ENCODE assay signal across 8 cellular contexts in genomic region chr4:9868-10545, GRCh38. TPM values are rescaled to one million over a fixed set of nuclear protein-coding genes. Genes with fewer than 3 reads are reported as not detected.
DNase-seq lines count a peak whose midpoint lies in the region; ATAC-seq, FAIRE-seq and TF ChIP-seq lines count a peak whose summit lies in the region.
"Not testable (repeated sequence)": the region's sequence is repeated elsewhere in the genome, so short reads cannot be mapped to it uniquely, and the experiment has no call there.

No MANE protein-coding gene starts in this region.

- TF ChIP-seq CTCF in astrocyte of the spinal cord (IDR thresholded peaks at IDR 0.05; ENCODE audit: low read depth, low read length); endodermal cell (conservative IDR thresholded peaks at IDR 0.05); left lung (IDR thresholded peaks at IDR 0.05); ovary (IDR thresholded peaks at IDR 0.05): not testable (repeated sequence)

- not testable (repeated sequence) for H3K9me3 ChIP-seq in endodermal cell (ENCODE audit: control insufficient read depth, low read length); left lung; ovary

- FAIRE-seq in H54 (lab: Jason Lieb, UNC): peak; percentile 73
- peak; percentile 27 for FAIRE-seq in urothelium cell line (lab: Jason Lieb, UNC)

- H3K27me3 ChIP-seq in endodermal cell (ENCODE audit: control insufficient read depth, insufficient read depth, low read length, poor library complexity, severe bottlenecking); left lung; ovary: not testable (repeated sequence)

- not testable (repeated sequence) for H3K27ac ChIP-seq in endodermal cell (ENCODE audit: low read depth, low read length); left lung; ovary

- not testable (repeated sequence) for H3K4me3 ChIP-seq in astrocyte of the spinal cord (ENCODE audit: low read depth, low read length); endodermal cell (ENCODE audit: low read length); left lung; ovary

- H3K27me3 Mint-ChIP-seq in endodermal cell (ENCODE audit: insufficient read depth): not testable (repeated sequence)

- in situ Hi-C loops in astrocyte of the spinal cord (cut with HindIII; ENCODE audit: low sequenced_read_pairs): not testable (repeated sequence)

- not testable (repeated sequence) for H3K36me3 ChIP-seq in endodermal cell (ENCODE audit: control insufficient read depth, insufficient read depth, low read length); left lung; ovary

- H3K4me1 Mint-ChIP-seq in endodermal cell: not testable (repeated sequence)

- not testable (repeated sequence) for H3K4me3 Mint-ChIP-seq in endodermal cell

- not testable (repeated sequence) for TF ChIP-seq POLR2A in H54 (IDR thresholded peaks at IDR 0.05; ENCODE audit: low read depth, low read length); ovary (IDR thresholded peaks at IDR 0.05)

- ATAC-seq in Right ventricle myocardium superior (ENCODE audit: poor library complexity) (peak; percentile 18), left lung (peak; percentile 33)

- H3K27ac Mint-ChIP-seq in endodermal cell: not testable (repeated sequence)

- not testable (repeated sequence) for H3K9ac ChIP-seq in endodermal cell (ENCODE audit: extremely low read depth, low read length, poor library complexity, severe bottlenecking)

- H3K9me3 Mint-ChIP-seq in endodermal cell: not testable (repeated sequence)

- TF ChIP-seq EP300 in ovary (IDR thresholded peaks at IDR 0.05): not testable (repeated sequence)

- WGBS in endodermal cell (ENCODE audit: insufficient coverage in 1 of 2, insufficient read length in 1 of 2), 2 experiments: 88 to 94% methylated on average over 15 to 32 of the region's 33 CpGs
- WGBS in ovary, 3 donors: 72 to 82% (median 74%) methylated on average over 30 to 33 of the region's 33 CpGs

- H3K4me1 ChIP-seq in endodermal cell (ENCODE audit: control insufficient read depth, insufficient read depth, low read length); left lung; ovary (ENCODE audit: insufficient read depth): not testable (repeated sequence)

- H3K36me3 Mint-ChIP-seq in endodermal cell (ENCODE audit: low read depth): not testable (repeated sequence)

- DNase-seq in H54 (ENCODE audit: insufficient read length, low spot score); Right ventricle myocardium superior: not testable (repeated sequence)
- peak; percentile 20 for DNase-seq in SK-N-DZ (ENCODE audit: low spot score)
- DNase-seq in astrocyte of the spinal cord (ENCODE audit: low read depth, low spot score): peak; percentile 0
- peak; percentile 17 for DNase-seq in endodermal cell
- DNase-seq in left lung: peak in 1 of 2 donors; percentile 73
- peak in 3 of 5 donors; percentile 19 to 42 (median 39) for DNase-seq in ovary
- DNase-seq in urothelium cell line (ENCODE audit: low spot score): peak; percentile 0

- intact Hi-C loops in Right ventricle myocardium superior (cut with DNase I); left lung (cut with DNase I); ovary (cut with DNase I): not testable (repeated sequence)

RNA-seq across cellular contexts. Expression of gene ZNF595, which starts 43.1 kb away (rescaled TPM):
- 267 and 319 TPM in 2 replicates for polyA plus RNA-seq in SK-N-DZ (2014; cell fraction: cytosol; rRNA removed)
- 120 and 156 TPM in 2 replicates for polyA plus RNA-seq in SK-N-DZ (2014; cell fraction: nucleus; rRNA removed)
- total RNA-seq in endodermal cell (10 to 100 TPM; 10.7 to 26.7 TPM), Right ventricle myocardium superior (6.8 TPM), left lung (10 to 100 TPM; 14.2 to 19.7 TPM), ovary (10 to 100 TPM; 21.7 to 70.8 (median 32.4) TPM)
- 7.4 TPM for polyA plus RNA-seq in endodermal cell (2013, experiment 1 of 2)
- 7.6 TPM for polyA plus RNA-seq in endodermal cell (2013, experiment 2 of 2)
- polyA plus RNA-seq in ovary: 10 to 100 TPM; 15.9 to 18.1 TPM
